In genomic region chr17:67456889-67457288, GRCh38 we compare ENCODE assay signal across 1 cellular context.
TF ChIP-seq lines count a peak whose summit lies in the region.

No MANE protein-coding gene starts in this region.

TF ChIP-seq in HepG2, 621 proteins besides CTCF, POLR2A, EP300 and RAD21:
- TF ChIP-seq SOX6 (IDR thresholded peaks at IDR 0.05) (no peak), SOX6 (CRISPR knock-in tag; IDR thresholded peaks at IDR 0.05) (no peak), ZNF121 (CRISPR knock-in tag; IDR thresholded peaks at IDR 0.05) (0 out of 2 replicates have a peak, but pooled peaks have one; percentile 61)
